ENCODE assay signal across 8 cellular contexts in genomic region chr2:27072950-27073349, GRCh38. TPM values are rescaled to one million over a fixed set of nuclear protein-coding genes. Genes with fewer than 3 reads are reported as not detected.
DNase-seq lines count a peak whose midpoint lies in the region; ATAC-seq, FAIRE-seq and TF ChIP-seq lines count a peak whose summit lies in the region.

No MANE protein-coding gene starts in this region.

- H3K27me3 Mint-ChIP-seq in CD8-positive, alpha-beta T cell (ENCODE audit: low read depth) = no peaks in the 10 kb centered on the region
- H3K27me3 Mint-ChIP-seq in T-helper 17 cell (no peaks in the 10 kb centered on the region), progenitor cell of endocrine pancreas (peaks cover 29% of the 10 kb centered on the region)

- no peak for ATAC-seq in CD8-positive, alpha-beta T cell
- no peak for ATAC-seq in T-helper 17 cell

- intact Hi-C loops in CD8-positive, alpha-beta T cell (cut with DNase I, micrococcal nuclease) = loop anchor here (5.0 to 10.0 kb wide), 4 partner anchors 144 to 1822 kb away; partner anchors contain the start of genes CCDC121 (in 2 of the 2), GPN1 (in 2 of the 2), CAD (in 1 of the 2) and EIF2B4 (in 1 of the 2)

- peak overlapping the region; percentile 77 for H3K4me3 Mint-ChIP-seq in CD8-positive, alpha-beta T cell
- H3K4me3 Mint-ChIP-seq in T-helper 17 cell (peak overlapping the region; percentile 67), progenitor cell of endocrine pancreas (ENCODE audit: low read depth) (peak overlapping the region; percentile 80)

- H3K4me1 Mint-ChIP-seq in CD8-positive, alpha-beta T cell (ENCODE audit: low read depth) = peaks cover 70% of the 10 kb centered on the region
- peaks cover 49% of the 10 kb centered on the region for H3K4me1 Mint-ChIP-seq in T-helper 17 cell
- peaks cover 12% of the 10 kb centered on the region for H3K4me1 Mint-ChIP-seq in progenitor cell of endocrine pancreas (ENCODE audit: low read depth)

- H3K9ac ChIP-seq in fibroblast of lung (ENCODE audit: insufficient read depth, low read length) (no peak overlapping the region), Karpas-422 (ENCODE audit: low read length) (no peak overlapping the region)

- H3K4me2 ChIP-seq in fibroblast of lung (ENCODE audit: extremely low read depth, insufficient read depth, low read length) = no peak overlapping the region
- no peak overlapping the region for H3K4me2 ChIP-seq in Karpas-422 (ENCODE audit: low read depth, low read length, poor library complexity, severe bottlenecking)

- H3K4me1 ChIP-seq in CD8-positive, alpha-beta T cell (ENCODE audit: insufficient read depth, low read length) = peaks cover 46% of the 10 kb centered on the region
- H3K4me1 ChIP-seq in fibroblast of lung (ENCODE audit: control insufficient read depth, extremely low read depth, insufficient read depth, low read length) = peaks cover 27% of the 10 kb centered on the region
- H3K4me1 ChIP-seq in Karpas-422 (ENCODE audit: low read length) = peaks cover 36% of the 10 kb centered on the region

- TF ChIP-seq CTCF in CD8-positive, alpha-beta T cell (IDR thresholded peaks at IDR 0.05) = no peak
- no peak for TF ChIP-seq CTCF in fibroblast of lung (conservative IDR thresholded peaks at IDR 0.05 in 1 of 2, IDR thresholded peaks at IDR 0.05 in 1 of 2; ENCODE audit: low read depth in 1 of 2, low read length in 2 of 2)
- no peak for TF ChIP-seq CTCF in progenitor cell of endocrine pancreas (IDR thresholded peaks at IDR 0.05; ENCODE audit: unreplicated experiment)

- no peak for FAIRE-seq in RCC 7860 (lab: Jason Lieb, UNC)

- H2AFZ ChIP-seq in fibroblast of lung (ENCODE audit: low read length) = no peak overlapping the region
- H2AFZ ChIP-seq in Karpas-422 (ENCODE audit: low read length) = no peak overlapping the region

- H4K20me1 ChIP-seq in fibroblast of lung (ENCODE audit: control insufficient read depth, extremely low read depth, insufficient read depth, low read length) (no peaks in the 10 kb centered on the region), Karpas-422 (ENCODE audit: insufficient read depth, low read depth, low read length) (no peaks in the 10 kb centered on the region; the same call in 1 of the 2 replicates)

- H3K36me3 ChIP-seq in CD8-positive, alpha-beta T cell (ENCODE audit: insufficient read depth, low read length) = peaks cover 19% of the 10 kb centered on the region
- peaks cover 9% of the 10 kb centered on the region for H3K36me3 ChIP-seq in fibroblast of lung (ENCODE audit: control insufficient read depth, insufficient read depth, low read length)
- H3K36me3 ChIP-seq in Karpas-422 (ENCODE audit: insufficient read depth, low read length) = peaks cover 19% of the 10 kb centered on the region; the same call in 1 of the 2 replicates

- CTCF ChIA-PET in CD8-positive, alpha-beta T cell (lab: Charles Lee) = interaction anchor here (0.6 to 2.5 kb wide), 4 partner anchors 11 to 585 kb away, joined by 3 to 9 read pairs (median 4); partner anchors contain the start of gene AGBL5

- H3K9me3 Mint-ChIP-seq in CD8-positive, alpha-beta T cell = no peaks in the 10 kb centered on the region
- no peaks in the 10 kb centered on the region for H3K9me3 Mint-ChIP-seq in progenitor cell of endocrine pancreas (ENCODE audit: low read depth)

- no peak for DNase-seq in CD8-positive, alpha-beta T cell
- DNase-seq in T-helper 17 cell (no peak), fibroblast of lung (ENCODE audit: low read depth in 2 of 2) (peak; percentile 67 to 88), progenitor cell of endocrine pancreas (ENCODE audit: low spot score, unreplicated experiment) (no peak), RCC 7860 (ENCODE audit: low spot score) (no peak), NCI-H2171 (lab: John Stamatoyannopoulos, UW) (no peak), Karpas-422 (no peak)
- no peak for DNase-seq in central memory CD4-positive, alpha-beta T cell

- no peaks in the 10 kb centered on the region for H3K9me3 ChIP-seq in CD8-positive, alpha-beta T cell (ENCODE audit: low read length)
- H3K9me3 ChIP-seq in T-helper 17 cell (ENCODE audit: control insufficient read depth, low read length, poor library complexity, severe bottlenecking) (no peaks in the 10 kb centered on the region), fibroblast of lung (ENCODE audit: control insufficient read depth, insufficient read depth, low read depth, low read length) (no peaks in the 10 kb centered on the region), Karpas-422 (ENCODE audit: low read length) (no peaks in the 10 kb centered on the region)

- no peaks in the 10 kb centered on the region for H3K9me2 ChIP-seq in Karpas-422 (replicated peaks; ENCODE audit: insufficient read depth, low read length)

- peak overlapping the region; percentile 85 for H3K27ac Mint-ChIP-seq in CD8-positive, alpha-beta T cell
- H3K27ac Mint-ChIP-seq in T-helper 17 cell (peak overlapping the region; percentile 96), progenitor cell of endocrine pancreas (peak overlapping the region; percentile 18)

- no peaks in the 10 kb centered on the region for H3K27me3 ChIP-seq in CD8-positive, alpha-beta T cell (ENCODE audit: insufficient read depth, low read length)
- H3K27me3 ChIP-seq in fibroblast of lung (ENCODE audit: control insufficient read depth, insufficient read depth, low read length) = no peaks in the 10 kb centered on the region
- no peaks in the 10 kb centered on the region for H3K27me3 ChIP-seq in Karpas-422 (ENCODE audit: low read length)

- no peak overlapping the region for H3K4me3 ChIP-seq in CD8-positive, alpha-beta T cell (ENCODE audit: low read depth, low read length)
- H3K4me3 ChIP-seq in fibroblast of lung (replicated peaks in 1 of 4; ENCODE audit: control extremely low read depth in 1 of 4, insufficient read depth in 1 of 4, low read depth in 3 of 4, low read length in 4 of 4) = no peak overlapping the region
- no peak overlapping the region for H3K4me3 ChIP-seq in Karpas-422 (ENCODE audit: low read length)

- peaks cover 33% of the 10 kb centered on the region for H3K79me2 ChIP-seq in fibroblast of lung (ENCODE audit: control insufficient read depth, insufficient read depth, low read length)
- H3K79me2 ChIP-seq in Karpas-422 (ENCODE audit: low read length) = peaks cover 30% of the 10 kb centered on the region

- peaks cover 27% of the 10 kb centered on the region for H3K36me3 Mint-ChIP-seq in CD8-positive, alpha-beta T cell
- H3K36me3 Mint-ChIP-seq in T-helper 17 cell (ENCODE audit: low read depth) = no peaks in the 10 kb centered on the region
- H3K36me3 Mint-ChIP-seq in progenitor cell of endocrine pancreas (ENCODE audit: insufficient read depth) = peaks cover 5% of the 10 kb centered on the region

- POLR2A ChIA-PET in CD8-positive, alpha-beta T cell (lab: Charles Lee) = interaction anchor here (0.8 to 5.5 kb wide), 4 partner anchors 8 to 28 kb away, joined by 3 to 103 read pairs (median 17); partner anchors contain the start of genes AGBL5 and KHK

- no peak overlapping the region for H3K27ac ChIP-seq in CD8-positive, alpha-beta T cell (ENCODE audit: low read depth, low read length)
- H3K27ac ChIP-seq in fibroblast of lung (ENCODE audit: insufficient read depth, low read length) (peak overlapping the region; percentile 79), Karpas-422 (ENCODE audit: low read length) (no peak overlapping the region)

RNA-seq across cellular contexts. Expression of gene OST4, which starts 1.5 kb away (rescaled TPM):
- total RNA-seq in CD8-positive, alpha-beta T cell = 100 to 1,000 TPM; 252 to 260 TPM
- total RNA-seq in T-helper 17 cell (100 to 1,000 TPM; 284 to 371 TPM), fibroblast of lung (479 and 505 TPM in 2 replicates), progenitor cell of endocrine pancreas (245 and 254 TPM in 2 replicates)
- 1,054 and 1,265 TPM in 2 replicates for polyA plus RNA-seq in fibroblast of lung
- 886 and 1,001 TPM in 2 replicates for polyA plus RNA-seq in fibroblast of lung (2012)
- 283 and 364 TPM in 2 replicates for polyA minus RNA-seq in fibroblast of lung (ENCODE audit: low replicate concordance)
- total RNA-seq in Karpas-422 (2014; rRNA removed; shearing (Covaris generic); ENCODE audit: low replicate concordance) = 201 and 402 TPM in 2 replicates

RNA-seq across cellular contexts. Expression of gene EMILIN1, which starts 5.5 kb away (rescaled TPM):
- under 1 TPM in 1 of 2 experiments, not detected in 1; 0.11 TPM for total RNA-seq in CD8-positive, alpha-beta T cell
- total RNA-seq in T-helper 17 cell (1 to 10 TPM in 1 of 2 donors, under 1 TPM in 1; 0.32 to 1.7 TPM), fibroblast of lung (187 and 251 TPM in 2 replicates), progenitor cell of endocrine pancreas (1.1 and 2.5 TPM in 2 replicates)
- polyA plus RNA-seq in fibroblast of lung = 44.3 and 46.8 TPM in 2 replicates
- 155 and 172 TPM in 2 replicates for polyA plus RNA-seq in fibroblast of lung (2012)
- polyA minus RNA-seq in fibroblast of lung (ENCODE audit: low replicate concordance) = 48.2 and 58.1 TPM in 2 replicates
- total RNA-seq in Karpas-422 (2014; rRNA removed; shearing (Covaris generic); ENCODE audit: low replicate concordance) = 0.47 TPM in 1 of 2 replicates, not detected in the other

RNA-seq across cellular contexts. Expression of gene KHK, which starts 13.6 kb away (rescaled TPM):
- 1 to 10 TPM in 1 of 2 experiments, under 1 TPM in 1; 0.42 to 1.9 TPM for total RNA-seq in CD8-positive, alpha-beta T cell
- 1 to 10 TPM; 4.5 to 5.4 TPM for total RNA-seq in T-helper 17 cell
- 1.0 and 1.3 TPM in 2 replicates for total RNA-seq in fibroblast of lung
- polyA plus RNA-seq in fibroblast of lung = 0.17 and 0.54 TPM in 2 replicates
- 0.48 and 1.3 TPM in 2 replicates for polyA plus RNA-seq in fibroblast of lung (2012)
- polyA minus RNA-seq in fibroblast of lung (ENCODE audit: low replicate concordance) = 0.59 and 4.6 TPM in 2 replicates
- 4.4 and 5.2 TPM in 2 replicates for total RNA-seq in progenitor cell of endocrine pancreas
- 3.5 and 4.1 TPM in 2 replicates for total RNA-seq in Karpas-422 (2014; rRNA removed; shearing (Covaris generic); ENCODE audit: low replicate concordance)

RNA-seq across cellular contexts. Expression of gene AGBL5, which starts 21.5 kb away (rescaled TPM):
- 1 to 10 TPM; 8.0 to 9.7 TPM for total RNA-seq in CD8-positive, alpha-beta T cell
- 10 to 100 TPM in 1 of 2 donors, 1 to 10 TPM in 1; 8.9 to 10.7 TPM for total RNA-seq in T-helper 17 cell
- total RNA-seq in fibroblast of lung = 19.8 TPM in 2 replicates
- 20.9 and 26.1 TPM in 2 replicates for polyA plus RNA-seq in fibroblast of lung
- 19.9 and 21.6 TPM in 2 replicates for polyA plus RNA-seq in fibroblast of lung (2012)
- polyA minus RNA-seq in fibroblast of lung (ENCODE audit: low replicate concordance) = 69.7 and 72.6 TPM in 2 replicates
- total RNA-seq in progenitor cell of endocrine pancreas = 58.7 and 60.2 TPM in 2 replicates
- 30.0 and 35.7 TPM in 2 replicates for total RNA-seq in Karpas-422 (2014; rRNA removed; shearing (Covaris generic); ENCODE audit: low replicate concordance)

RNA-seq across cellular contexts. Expression of gene TMEM214, which starts 40.2 kb away (rescaled TPM):
- total RNA-seq in CD8-positive, alpha-beta T cell = 10 to 100 TPM; 26.5 to 27.4 TPM
- total RNA-seq in T-helper 17 cell (10 to 100 TPM; 42.4 to 47.3 TPM), fibroblast of lung (17.5 and 22.6 TPM in 2 replicates), progenitor cell of endocrine pancreas (54.0 and 55.2 TPM in 2 replicates)
- 115 and 127 TPM in 2 replicates for polyA plus RNA-seq in fibroblast of lung
- polyA plus RNA-seq in fibroblast of lung (2012) = 96.0 and 116 TPM in 2 replicates
- polyA minus RNA-seq in fibroblast of lung (ENCODE audit: low replicate concordance) = 777 and 782 TPM in 2 replicates
- 20.8 and 31.8 TPM in 2 replicates for total RNA-seq in Karpas-422 (2014; rRNA removed; shearing (Covaris generic); ENCODE audit: low replicate concordance)

Comparison
In these comparisons a context has a peak if more than half of its experiments do, and no peak if none do; other contexts are left out.
1. DNase-seq: peak in fibroblast of lung (2 of 2); none in CD8-positive, alpha-beta T cell (0 of 7), T-helper 17 cell (0 of 3), progenitor cell of endocrine pancreas (single experiment), RCC 7860 (single experiment), central memory CD4-positive, alpha-beta T cell (single experiment), NCI-H2171 (single experiment) and Karpas-422 (single experiment).
2. H3K27ac Mint-ChIP-seq: peak in every context shown above with its lines; median percentile 96 in T-helper 17 cell; 85 in CD8-positive, alpha-beta T cell; 18 in progenitor cell of endocrine pancreas.
3. RNA of gene EMILIN1, which starts 5.5 kb away (total RNA-seq): 187 to 251 TPM in fibroblast of lung; 0.32 to 1.7 TPM in T-helper 17 cell, 1.1 to 2.5 TPM in progenitor cell of endocrine pancreas, 0.11 TPM in CD8-positive, alpha-beta T cell and 0.47 TPM in Karpas-422; every median in the first group is over 10 times any median in the second.
4. Peak in every context shown above with its lines, with median percentiles within 50 percentile points of each other: H3K4me3 Mint-ChIP-seq.